In the genomic region with DNA sequence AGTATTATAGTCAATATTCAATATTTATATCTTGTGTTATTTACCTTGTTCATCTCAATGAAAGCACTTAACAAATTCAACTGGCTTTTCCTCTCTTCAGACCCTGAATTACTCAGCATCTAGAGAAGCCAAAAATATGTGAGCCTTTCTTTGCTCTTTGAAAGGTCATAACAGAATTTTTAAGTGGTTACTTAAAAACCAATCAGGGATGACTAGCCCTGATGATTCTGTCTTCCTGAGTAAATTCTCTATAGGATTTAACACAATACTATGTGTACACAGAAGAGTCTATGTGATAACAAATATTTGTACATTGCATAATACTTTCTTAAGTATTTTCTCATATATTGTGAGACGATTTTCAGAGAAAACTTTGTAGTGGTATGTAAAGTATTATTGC, we compare ENCODE assay signal across 21 cellular contexts.
DNase-seq lines count a peak whose midpoint lies in the region; ATAC-seq, FAIRE-seq and TF ChIP-seq lines count a peak whose summit lies in the region.
"Had no signal": no experiment of that assay in that cellular context is flagged by ENCODE, and none has a peak within 500 bp of the region (broad histone marks: within the 10 kb centered on the region; RNA-seq: fewer than 3 reads in every experiment).

No MANE protein-coding gene starts in this region.

- H3K4me1 Mint-ChIP-seq in activated T-cell treated with anti-CD3 and anti-CD28 coated beads, Interleukin-2, amount 50 U/mL, for 24 hours (ENCODE audit: low read depth): no peaks in the 10 kb centered on the region

- no peak overlapping the region for H3K4me3 Mint-ChIP-seq in activated T-cell treated with anti-CD3 and anti-CD28 coated beads, Interleukin-2, amount 50 U/mL, for 24 hours

- TF ChIP-seq CTCF in bronchial epithelial cell (IDR thresholded peaks at IDR 0.05; ENCODE audit: insufficient read depth, low read length, severe bottlenecking) (no peak), omental fat pad (IDR thresholded peaks at IDR 0.05) (no peak)

- no peak overlapping the region for H2AFZ ChIP-seq in ACC112 (ENCODE audit: low read length, unreplicated experiment)
- H2AFZ ChIP-seq: PC-9 had no signal

- no peak overlapping the region for H3K27ac Mint-ChIP-seq in activated T-cell treated with anti-CD3 and anti-CD28 coated beads, Interleukin-2, amount 50 U/mL, for 24 hours

- H3K9me3 Mint-ChIP-seq in activated T-cell treated with anti-CD3 and anti-CD28 coated beads, Interleukin-2, amount 50 U/mL, for 24 hours: peaks cover 4% of the 10 kb centered on the region

- H3K27me3 ChIP-seq in ACC112 (ENCODE audit: insufficient read depth, low read length): no peaks in the 10 kb centered on the region
- H3K27me3 ChIP-seq in bronchial epithelial cell (ENCODE audit: control insufficient read depth, insufficient read depth, low read length): no peaks in the 10 kb centered on the region

- DNase-seq in NCI-H460 (ENCODE audit: extremely low read depth, low read depth): peak; percentile 90
- peak; percentile 1 for DNase-seq in bronchial epithelial cell (ENCODE audit: low read depth)
- peak; percentile 45 for DNase-seq in iris pigment epithelial cell (ENCODE audit: low read depth)
- DNase-seq in NCI-H2227 treated with DMSO at 0.1 percent for 48 hours (lab: John Stamatoyannopoulos, UW): no peak
- no peak for DNase-seq in activated T-cell treated with anti-CD3 and anti-CD28 coated beads, Interleukin-2, amount 50 U/mL, for 24 hours
- DNase-seq in omental fat pad (ENCODE audit: low spot score): no peak
- DNase-seq: COR-L47, DMS53, NCI-H1436 treated with DMSO at 0.1 percent for 48 hours, NCI-H2081 treated with DMSO at 0.1 percent for 48 hours, NCI-H345, NCI-H748 treated with DMSO at 0.1 percent for 48 hours, PC-9 had no signal

- no peaks in the 10 kb centered on the region for H3K79me2 ChIP-seq in ACC112 (ENCODE audit: control insufficient read depth, insufficient read depth, low read length, unreplicated experiment)

- ATAC-seq in GM18498 (IDR thresholded peaks at IDR 0.05; ENCODE audit: unreplicated experiment): no peak
- ATAC-seq in omental fat pad (ENCODE audit: low FRiP score): no peak
- ATAC-seq: K562 had no signal

- H3K27me3 Mint-ChIP-seq in activated T-cell treated with anti-CD3 and anti-CD28 coated beads, Interleukin-2, amount 50 U/mL, for 24 hours: no peaks in the 10 kb centered on the region

- no peak for FAIRE-seq in bronchial epithelial cell (lab: Jason Lieb, UNC)
- FAIRE-seq: HTR-8/SVneo, K562 had no signal

- H3K4me3 ChIP-seq in ACC112 (ENCODE audit: low read depth, low read length) (no peak overlapping the region), bronchial epithelial cell (ENCODE audit: low read depth, low read length) (no peak overlapping the region)
- H3K4me3 ChIP-seq: HAP-1, K562, PC-9, SK-N-MC had no signal

- no peaks in the 10 kb centered on the region for H3K36me3 Mint-ChIP-seq in activated T-cell treated with anti-CD3 and anti-CD28 coated beads, Interleukin-2, amount 50 U/mL, for 24 hours (ENCODE audit: low read depth)

- H3K27ac ChIP-seq in ACC112 (ENCODE audit: low read depth, low read length): peak overlapping the region; percentile 68
- H3K27ac ChIP-seq: 22Rv1, C4-2B, PC-9, SK-N-MC had no signal

- H3K36me3 ChIP-seq in ACC112 (ENCODE audit: insufficient read depth, low read length) (no peaks in the 10 kb centered on the region), bronchial epithelial cell (ENCODE audit: control insufficient read depth, insufficient read depth, low read length) (no peaks in the 10 kb centered on the region)
- H3K36me3 ChIP-seq: HAP-1 had no signal

- H3K4me1 ChIP-seq in ACC112 (ENCODE audit: control insufficient read depth, insufficient read depth, low read length, unreplicated experiment): peaks cover 21% of the 10 kb centered on the region
- H3K4me1 ChIP-seq: HAP-1 had no signal

Comparison
In these comparisons a context has a peak if more than half of its experiments do, and no peak if none do; other contexts are left out.
1. DNase-seq: peak in NCI-H460 (single experiment), bronchial epithelial cell (single experiment) and iris pigment epithelial cell (single experiment); none in NCI-H2227 treated with DMSO at 0.1 percent for 48 hours (single experiment), activated T-cell treated with anti-CD3 and anti-CD28 coated beads, Interleukin-2, amount 50 U/mL, for 24 hours (single experiment) and omental fat pad (single experiment).